ENCODE assay signal across 8 cellular contexts in the genomic region with DNA sequence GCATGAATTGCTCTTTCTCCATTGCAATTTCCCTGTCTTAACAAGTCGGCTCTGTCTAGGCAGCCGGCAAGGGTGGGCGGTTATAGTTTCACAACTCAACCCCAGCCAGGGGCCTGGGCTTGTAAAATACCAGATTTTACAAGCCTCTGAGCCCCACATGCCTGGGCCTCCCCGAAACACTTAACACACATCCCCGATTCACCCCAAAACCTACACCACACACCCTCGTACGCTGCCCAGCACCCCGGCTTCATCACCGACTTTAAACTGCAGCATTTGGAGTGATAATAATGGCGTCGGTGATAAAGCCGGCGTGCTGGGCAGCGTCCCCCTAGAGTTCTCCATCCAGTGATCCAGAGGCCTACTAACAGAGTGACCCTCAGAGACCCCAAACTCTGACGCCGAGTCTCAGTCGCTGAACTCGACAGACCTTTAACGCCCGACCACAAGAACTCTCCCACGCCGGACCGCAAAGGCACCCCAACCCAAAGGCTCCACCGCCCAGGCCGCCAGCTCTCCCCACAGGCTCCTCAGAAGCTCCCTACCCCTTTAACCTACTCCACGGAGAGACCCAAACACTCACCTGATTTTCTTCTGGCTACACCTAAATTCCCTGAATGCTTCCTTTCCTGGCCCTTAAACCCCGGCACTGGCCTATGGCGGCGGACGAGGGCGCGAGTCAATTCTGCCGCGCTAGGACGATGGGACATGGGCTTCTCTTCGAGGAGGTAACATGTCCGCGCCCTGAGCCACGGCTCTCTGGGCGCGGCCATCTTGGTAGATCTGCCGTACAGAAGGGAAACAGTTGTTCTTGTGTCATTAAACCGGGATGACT. TPM values are rescaled to one million over a fixed set of nuclear protein-coding genes. Genes with fewer than 3 reads are reported as not detected.
DNase-seq lines count a peak whose midpoint lies in the region; ATAC-seq and TF ChIP-seq lines count a peak whose summit lies in the region.

Gene ZNF649, minus strand, starts transcription at position 687 of the 835 bp plus-strand sequence. CDS start 4,910 bp downstream, outside the sequence.

- H3K4me2 ChIP-seq in Karpas-422 (ENCODE audit: low read depth, low read length, poor library complexity, severe bottlenecking), result peak within 1 kb of the TSS; percentile 85
- peak within 1 kb of the TSS; percentile 85 for H3K4me2 ChIP-seq in SK-N-SH
- H3K4me2 ChIP-seq in neuronal stem cell (ENCODE audit: insufficient read depth, low read length, poor library complexity, severe bottlenecking), result peak within 1 kb of the TSS; percentile 53

- H3K79me2 ChIP-seq in Karpas-422 (ENCODE audit: low read length), result peaks cover 52% of the 10 kb centered on the region
- H3K79me2 ChIP-seq in SK-N-SH (ENCODE audit: insufficient read depth), result peaks cover 42% of the 10 kb centered on the region

- ATAC-seq in GM21381 (IDR thresholded peaks at IDR 0.05; ENCODE audit: unreplicated experiment), result peak; percentile 86

- H3K4me3 ChIP-seq in CD8-positive, alpha-beta memory T cell (ENCODE audit: low read length), result peak within 1 kb of the TSS; percentile 95
- H3K4me3 ChIP-seq in Karpas-422 (ENCODE audit: low read length), result peak within 1 kb of the TSS; percentile 89
- H3K4me3 ChIP-seq in SK-N-SH (ENCODE audit: low read depth in 2 of 2, low read length in 1 of 2), result peak within 1 kb of the TSS; percentile 83 to 94
- peak within 1 kb of the TSS; percentile 79 to 97 for H3K4me3 ChIP-seq in neuronal stem cell (ENCODE audit: low read length in 2 of 2)
- H3K4me3 ChIP-seq in stomach smooth muscle (ENCODE audit: low read length in 2 of 2), result peak within 1 kb of the TSS; percentile 75 to 97

- peak within 1 kb of the TSS; percentile 28 for H2BK120ac ChIP-seq in neuronal stem cell (ENCODE audit: low read depth, low read length)

- CTCF ChIA-PET in CD8-positive, alpha-beta memory T cell (lab: Charles Lee), result no interaction called here
- CTCF ChIA-PET in SK-N-SH (lab: Yijun Ruan, JAX), result no interaction called here

- no peak for TF ChIP-seq EP300 in SK-N-SH (IDR thresholded peaks at IDR 0.05; ENCODE audit: borderline replicate concordance in 1 of 2, low read depth in 1 of 2, low read length in 1 of 2)

- TF ChIP-seq CTCF in SK-N-SH (IDR thresholded peaks at IDR 0.05), result no peak

- DNase-seq in CD8-positive, alpha-beta memory T cell, result peak; percentile 56 to 86 (median 73)
- DNase-seq in Karpas-422 (peak; percentile 97), SK-N-SH (peak; percentile 82), globus pallidus (ENCODE audit: low spot score) (peak; percentile 86), neuronal stem cell (ENCODE audit: low spot score) (peak; percentile 85)
- DNase-seq in activated naive CD4-positive, alpha-beta T cell treated with anti-CD3 and anti-CD28 coated beads, Interleukin-2, amount 50 U/mL, for 16 hours, result peak; percentile 80

- H2BK15ac ChIP-seq in neuronal stem cell (ENCODE audit: low read length), result peak within 1 kb of the TSS; percentile 72

- POLR2A ChIA-PET in CD8-positive, alpha-beta memory T cell (lab: Charles Lee), result no interaction called here
- POLR2A ChIA-PET in SK-N-SH (lab: Yijun Ruan, JAX), result no interaction called here

- H3F3A ChIP-seq in SK-N-SH (replicated peaks; ENCODE audit: insufficient read depth), result peaks cover 4% of the 10 kb centered on the region

- H3K79me1 ChIP-seq in neuronal stem cell (ENCODE audit: low read depth, low read length), result peaks cover 3% of the 10 kb centered on the region

- H3K36me3 Mint-ChIP-seq in CD8-positive, alpha-beta memory T cell, result peaks cover 17 to 70% (median 53%) of the 10 kb centered on the region in 3 donors

- no peaks in the 10 kb centered on the region for H3K9me2 ChIP-seq in Karpas-422 (replicated peaks; ENCODE audit: insufficient read depth, low read length)
- no peaks in the 10 kb centered on the region for H3K9me2 ChIP-seq in SK-N-SH

- peaks cover 20 to 37% (median 27%) of the 10 kb centered on the region in 3 donors for H3K4me1 Mint-ChIP-seq in CD8-positive, alpha-beta memory T cell

- peak within 1 kb of the TSS; percentile 94 for H3K18ac ChIP-seq in neuronal stem cell (ENCODE audit: low read length)

- H3K23ac ChIP-seq in neuronal stem cell (ENCODE audit: low read depth, low read length, poor library complexity), result peak within 1 kb of the TSS; percentile 99

- peak within 1 kb of the TSS; percentile 9 for H4K8ac ChIP-seq in neuronal stem cell (ENCODE audit: low read depth, low read length)

- H2BK12ac ChIP-seq in neuronal stem cell (ENCODE audit: low read length), result no peak within 1 kb of the TSS

- peaks cover 9% of the 10 kb centered on the region for H3K36me3 ChIP-seq in CD8-positive, alpha-beta memory T cell (ENCODE audit: insufficient read depth, low read length)
- H3K36me3 ChIP-seq in Karpas-422 (ENCODE audit: insufficient read depth, low read length) (peaks cover 44% of the 10 kb centered on the region), SK-N-SH (replicated peaks in 1 of 2; ENCODE audit: control insufficient read depth in 1 of 2, insufficient read depth in 2 of 2, low read length in 1 of 2) (peaks cover 8 to 17% of the 10 kb centered on the region in 2 experiments), neuronal stem cell (replicated peaks in 1 of 2; ENCODE audit: control insufficient read depth in 2 of 2, insufficient read depth in 2 of 2, low read length in 2 of 2) (peaks cover 20 to 38% of the 10 kb centered on the region in 2 donors), stomach smooth muscle (ENCODE audit: control insufficient read depth in 2 of 2, insufficient read depth in 2 of 2, low read length in 2 of 2) (peaks cover 7 to 11% of the 10 kb centered on the region in 2 donors)

- peak within 1 kb of the TSS; percentile 1 to 97 (median 96) for H3K27ac Mint-ChIP-seq in CD8-positive, alpha-beta memory T cell

- H2AFZ ChIP-seq in Karpas-422 (ENCODE audit: low read length) (peak within 1 kb of the TSS; percentile 94), SK-N-SH (ENCODE audit: low read depth) (peak within 1 kb of the TSS; percentile 96), neuronal stem cell (ENCODE audit: low read length) (peak within 1 kb of the TSS; percentile 93)

- peaks cover 14% of the 10 kb centered on the region for H3K4me1 ChIP-seq in CD8-positive, alpha-beta memory T cell (ENCODE audit: insufficient read depth, low read length)
- H3K4me1 ChIP-seq in Karpas-422 (ENCODE audit: low read length), result peaks cover 8% of the 10 kb centered on the region
- no peaks in the 10 kb centered on the region; a peak in 1 of 4 replicates for H3K4me1 ChIP-seq in SK-N-SH (ENCODE audit: control insufficient read depth in 1 of 2, insufficient read depth in 2 of 2, low read depth in 1 of 2, low read length in 1 of 2)
- H3K4me1 ChIP-seq in neuronal stem cell (ENCODE audit: control insufficient read depth in 2 of 2, insufficient read depth in 1 of 2, low read depth in 1 of 2, low read length in 2 of 2), result no peaks in the 10 kb centered on the region
- peaks cover 11% of the 10 kb centered on the region for H3K4me1 ChIP-seq in stomach smooth muscle (ENCODE audit: control insufficient read depth, insufficient read depth, low read length)

- no peak for TF ChIP-seq RAD21 in SK-N-SH (IDR thresholded peaks at IDR 0.05; ENCODE audit: low read length)

- H4K20me1 ChIP-seq in Karpas-422 (ENCODE audit: insufficient read depth, low read depth, low read length), result no peaks in the 10 kb centered on the region
- no peaks in the 10 kb centered on the region for H4K20me1 ChIP-seq in SK-N-SH (ENCODE audit: insufficient read depth)

- peaks cover 32% of the 10 kb centered on the region for H3K9me3 ChIP-seq in CD8-positive, alpha-beta memory T cell (ENCODE audit: low read length)
- H3K9me3 ChIP-seq in Karpas-422 (ENCODE audit: low read length) (peaks cover 49% of the 10 kb centered on the region), SK-N-SH (0 out of 2 replicates have a peak, but pooled peaks cover 4% of the 10 kb centered on the region), neuronal stem cell (replicated peaks in 1 of 2; ENCODE audit: control insufficient read depth in 2 of 2, insufficient read depth in 1 of 2, low read depth in 1 of 2, low read length in 2 of 2) (peaks cover 32 to 64% of the 10 kb centered on the region in 2 donors), stomach smooth muscle (ENCODE audit: control insufficient read depth in 2 of 2, low read length in 2 of 2) (peaks cover 4 to 13% of the 10 kb centered on the region in 2 donors)

- H2AK5ac ChIP-seq in neuronal stem cell (ENCODE audit: low read depth, low read length), result peak within 1 kb of the TSS; percentile 25

- H3K4me3 Mint-ChIP-seq in CD8-positive, alpha-beta memory T cell, result peak within 1 kb of the TSS; percentile 90 to 100 (median 99)

- peaks cover 35 to 89% (median 74%) of the 10 kb centered on the region in 5 donors for H3K9me3 Mint-ChIP-seq in CD8-positive, alpha-beta memory T cell

- no peak within 1 kb of the TSS for H3K4ac ChIP-seq in neuronal stem cell (ENCODE audit: low read length)

- peaks cover 23 to 26% of the 10 kb centered on the region in 2 donors for H3K27me3 Mint-ChIP-seq in CD8-positive, alpha-beta memory T cell

- H3K9ac ChIP-seq in Karpas-422 (ENCODE audit: low read length), result peak within 1 kb of the TSS; percentile 94
- H3K9ac ChIP-seq in SK-N-SH, result peak within 1 kb of the TSS; percentile 80
- H3K9ac ChIP-seq in neuronal stem cell (ENCODE audit: low read depth, low read length, poor library complexity), result peak within 1 kb of the TSS; percentile 89
- H3K9ac ChIP-seq in stomach smooth muscle (ENCODE audit: low read length in 2 of 2), result peak within 1 kb of the TSS; percentile 88 to 94

- peak within 1 kb of the TSS; percentile 79 for H3K14ac ChIP-seq in neuronal stem cell (ENCODE audit: low read length)

- H3K27ac ChIP-seq in CD8-positive, alpha-beta memory T cell (ENCODE audit: low read depth, low read length), result peak within 1 kb of the TSS; percentile 87
- peak within 1 kb of the TSS; percentile 13; the same call in 1 of the 2 replicates for H3K27ac ChIP-seq in Karpas-422 (ENCODE audit: low read length)
- peak within 1 kb of the TSS in 1 of 2 experiments; percentile 73; a peak in 2 of 4 replicates for H3K27ac ChIP-seq in SK-N-SH (ENCODE audit: low read depth in 2 of 2, low read length in 1 of 2)
- peak within 1 kb of the TSS; percentile 46 for H3K27ac ChIP-seq in neuronal stem cell (replicated peaks; ENCODE audit: low read length)
- H3K27ac ChIP-seq in stomach smooth muscle (ENCODE audit: low read length), result peak within 1 kb of the TSS; percentile 74

- H2BK5ac ChIP-seq in neuronal stem cell (ENCODE audit: low read length), result peak within 1 kb of the TSS; percentile 83

- WGBS in SK-N-SH (ENCODE audit: low lambda C conversion rate), result 4% methylated on average over 31 of the region's 43 CpGs
- no CpG with 5 or more reads among the region's 43 CpGs for WGBS in neuronal stem cell (ENCODE audit: extremely low coverage in 2 of 2, insufficient read length in 2 of 2, insufficient replicate concordance in 1 of 2), 2 donors

- no peaks in the 10 kb centered on the region for H3K27me3 ChIP-seq in CD8-positive, alpha-beta memory T cell (ENCODE audit: insufficient read depth, low read length, poor library complexity, severe bottlenecking)
- no peaks in the 10 kb centered on the region for H3K27me3 ChIP-seq in Karpas-422 (ENCODE audit: low read length)
- no peaks in the 10 kb centered on the region for H3K27me3 ChIP-seq in SK-N-SH (ENCODE audit: insufficient read depth)
- H3K27me3 ChIP-seq in neuronal stem cell (ENCODE audit: control insufficient read depth in 3 of 3, insufficient read depth in 3 of 3, low read depth in 1 of 3, low read length in 3 of 3), result peaks cover 0 to 5% (median 0%) of the 10 kb centered on the region in 3 experiments
- H3K27me3 ChIP-seq in stomach smooth muscle (ENCODE audit: control insufficient read depth in 1 of 2, insufficient read depth in 2 of 2, low read length in 2 of 2), result no peaks in the 10 kb centered on the region

- H4K91ac ChIP-seq in neuronal stem cell (ENCODE audit: low read depth, low read length, poor library complexity), result peak within 1 kb of the TSS; percentile 48

RNA-seq across cellular contexts. Expression of gene ZNF649, which starts in this region (rescaled TPM):
- 10 to 100 TPM; 12.3 to 13.5 TPM for total RNA-seq in CD8-positive, alpha-beta memory T cell
- polyA plus RNA-seq in CD8-positive, alpha-beta memory T cell, result 7.2 TPM
- total RNA-seq in Karpas-422 (2014; rRNA removed; shearing (Covaris generic); ENCODE audit: low replicate concordance), result 14.0 and 14.5 TPM in 2 replicates
- polyA plus RNA-seq in SK-N-SH (2012; rRNA removed), result 1.5 and 2.7 TPM in 2 replicates
- 2.0 and 2.4 TPM in 2 replicates for polyA plus RNA-seq in SK-N-SH (2012; cell fraction: cytosol; rRNA removed)
- 1.6 and 3.3 TPM in 2 replicates for polyA plus RNA-seq in SK-N-SH (2012; cell fraction: nucleus; rRNA removed)
- polyA plus RNA-seq in neuronal stem cell (2013, experiment 1 of 2), result 17.3 TPM
- polyA plus RNA-seq in neuronal stem cell (2013, experiment 2 of 2), result 16.7 TPM
